8 cellular contexts compared by ENCODE assay signal in genomic region chr3:13229291-13229949, GRCh38.
DNase-seq lines count a peak whose midpoint lies in the region; ATAC-seq, FAIRE-seq and TF ChIP-seq lines count a peak whose summit lies in the region.

No MANE protein-coding gene starts in this region.

- no peak overlapping the region for H3K4me3 Mint-ChIP-seq in activated CD4-positive, alpha-beta T cell treated with anti-CD3 and anti-CD28 coated beads, Interleukin-2, amount 10 ng/mL, durations not matched to agents 7 days and 5 days
- H3K4me3 Mint-ChIP-seq in activated T-cell treated with anti-CD3 and anti-CD28 coated beads, Interleukin-2, amount 50 U/mL, for 24 hours, result no peak overlapping the region

- H3K4me1 ChIP-seq in MM.1S (ENCODE audit: low read length) (no peaks in the 10 kb centered on the region), small intestine (ENCODE audit: control insufficient read depth in 2 of 2, insufficient read depth in 1 of 2, low read depth in 1 of 2, low read length in 1 of 2) (no peaks in the 10 kb centered on the region)

- no peak overlapping the region for H3K27ac Mint-ChIP-seq in activated CD4-positive, alpha-beta T cell treated with anti-CD3 and anti-CD28 coated beads, Interleukin-2, amount 10 ng/mL, durations not matched to agents 7 days and 5 days
- no peak overlapping the region for H3K27ac Mint-ChIP-seq in activated T-cell treated with anti-CD3 and anti-CD28 coated beads, Interleukin-2, amount 50 U/mL, for 24 hours

- H3K4me3 ChIP-seq in MM.1S (ENCODE audit: low read length), result no peak overlapping the region
- H3K4me3 ChIP-seq in brain microvascular endothelial cell (ENCODE audit: low read depth, low read length), result no peak overlapping the region
- H3K4me3 ChIP-seq in small intestine (ENCODE audit: low read depth in 1 of 2, low read length in 2 of 2), result no peak overlapping the region

- no peaks in the 10 kb centered on the region for H3K36me3 Mint-ChIP-seq in activated CD4-positive, alpha-beta T cell treated with anti-CD3 and anti-CD28 coated beads, Interleukin-2, amount 10 ng/mL, durations not matched to agents 7 days and 5 days (ENCODE audit: low read depth)
- no peaks in the 10 kb centered on the region for H3K36me3 Mint-ChIP-seq in activated T-cell treated with anti-CD3 and anti-CD28 coated beads, Interleukin-2, amount 50 U/mL, for 24 hours (ENCODE audit: low read depth)

- H4K20me1 ChIP-seq in MM.1S (ENCODE audit: insufficient read depth, low read length), result no peaks in the 10 kb centered on the region

- H3K36me3 ChIP-seq in MM.1S (replicated peaks; ENCODE audit: insufficient read depth, low read length) (no peaks in the 10 kb centered on the region), brain microvascular endothelial cell (replicated peaks) (no peaks in the 10 kb centered on the region), small intestine (ENCODE audit: control insufficient read depth in 2 of 2, insufficient read depth in 2 of 2, low read length in 2 of 2) (no peaks in the 10 kb centered on the region)

- FAIRE-seq in small intestine (lab: Jason Lieb, UNC), result no peak

- POLR2A ChIA-PET in activated CD4-positive, alpha-beta T cell treated with anti-CD3 and anti-CD28 coated beads, Interleukin-2, amount 10 ng/mL, durations not matched to agents 7 days and 5 days (lab: Charles Lee), result no interaction called here

- peaks cover 22% of the 10 kb centered on the region for H3K27me3 Mint-ChIP-seq in activated CD4-positive, alpha-beta T cell treated with anti-CD3 and anti-CD28 coated beads, Interleukin-2, amount 10 ng/mL, durations not matched to agents 7 days and 5 days
- peaks cover 2% of the 10 kb centered on the region for H3K27me3 Mint-ChIP-seq in activated T-cell treated with anti-CD3 and anti-CD28 coated beads, Interleukin-2, amount 50 U/mL, for 24 hours

- no peaks in the 10 kb centered on the region for H3K9me3 ChIP-seq in MM.1S (replicated peaks; ENCODE audit: insufficient read depth, low read length)
- no peaks in the 10 kb centered on the region for H3K9me3 ChIP-seq in small intestine (ENCODE audit: control insufficient read depth, low read depth)

- no peak for ATAC-seq in HG02870 (IDR thresholded peaks at IDR 0.05; ENCODE audit: unreplicated experiment)

- peaks cover 14% of the 10 kb centered on the region for H3K4me1 Mint-ChIP-seq in activated CD4-positive, alpha-beta T cell treated with anti-CD3 and anti-CD28 coated beads, Interleukin-2, amount 10 ng/mL, durations not matched to agents 7 days and 5 days
- H3K4me1 Mint-ChIP-seq in activated T-cell treated with anti-CD3 and anti-CD28 coated beads, Interleukin-2, amount 50 U/mL, for 24 hours (ENCODE audit: low read depth), result peaks cover 9% of the 10 kb centered on the region

- no peaks in the 10 kb centered on the region for H3K9me2 ChIP-seq in MM.1S (replicated peaks; ENCODE audit: insufficient read depth, low read length)

- H3F3A ChIP-seq in MM.1S (ENCODE audit: insufficient read depth, low read length), result no peaks in the 10 kb centered on the region

- peak; percentile 29 for DNase-seq in activated CD4-positive, alpha-beta T cell treated with anti-CD3 and anti-CD28 coated beads, Interleukin-2, amount 10 ng/mL, durations not matched to agents 7 days and 5 days
- no peak for DNase-seq in activated CD4-positive, alpha-beta T cell treated with anti-CD3 and anti-CD28 coated beads, Interleukin-2, amount 50 U/mL, for 4 hours
- DNase-seq in MM.1S (peak; percentile 32), brain microvascular endothelial cell (peak; percentile 3), small intestine (peak; percentile 14)
- DNase-seq in stimulated activated CD4-positive, alpha-beta T cell treated with anti-CD3 and anti-CD28 coated beads, Interleukin-2, amount 100 ng/mL, for 48 hours, result no peak
- no peak for DNase-seq in activated T-cell treated with anti-CD3 and anti-CD28 coated beads, Interleukin-2, amount 50 U/mL, for 24 hours

- H3K9me3 Mint-ChIP-seq in activated CD4-positive, alpha-beta T cell treated with anti-CD3 and anti-CD28 coated beads, Interleukin-2, amount 10 ng/mL, durations not matched to agents 7 days and 5 days, result no peaks in the 10 kb centered on the region
- no peaks in the 10 kb centered on the region for H3K9me3 Mint-ChIP-seq in activated T-cell treated with anti-CD3 and anti-CD28 coated beads, Interleukin-2, amount 50 U/mL, for 24 hours

- 32 to 55% (median 43%) methylated on average over 8 of the region's 8 CpGs for WGBS in small intestine, 3 donors

- no peak overlapping the region for H3K27ac ChIP-seq in MM.1S (ENCODE audit: low read length)
- H3K27ac ChIP-seq in brain microvascular endothelial cell, result no peak overlapping the region
- no peak overlapping the region for H3K27ac ChIP-seq in small intestine (ENCODE audit: low read depth in 1 of 2, low read length in 1 of 2)

- no peaks in the 10 kb centered on the region for H3K27me3 ChIP-seq in MM.1S (replicated peaks; ENCODE audit: insufficient read depth, low read length)
- peaks cover 4% of the 10 kb centered on the region for H3K27me3 ChIP-seq in brain microvascular endothelial cell (replicated peaks)
- H3K27me3 ChIP-seq in small intestine (ENCODE audit: control insufficient read depth in 2 of 2, insufficient read depth in 2 of 2, low read length in 2 of 2), result peaks cover 0 to 3% of the 10 kb centered on the region in 2 donors

- no peaks in the 10 kb centered on the region for H3K79me2 ChIP-seq in MM.1S (ENCODE audit: low read length)

- CTCF ChIA-PET in activated CD4-positive, alpha-beta T cell treated with anti-CD3 and anti-CD28 coated beads, Interleukin-2, amount 10 ng/mL, durations not matched to agents 7 days and 5 days (lab: Charles Lee), result interaction anchor here (1.2 to 2.0 kb wide), 3 partner anchors 9 to 234 kb away, joined by 3 to 5 read pairs (median 3); no protein-coding TSS in a partner anchor

- H3K4me2 ChIP-seq in MM.1S (ENCODE audit: low read depth, low read length), result no peak overlapping the region

- no peak overlapping the region for H3K9ac ChIP-seq in MM.1S (ENCODE audit: low read length)

- TF ChIP-seq CTCF in MM.1S (IDR thresholded peaks at IDR 0.05; ENCODE audit: low read length), result peak; percentile 40
- TF ChIP-seq CTCF in brain microvascular endothelial cell (IDR thresholded peaks at IDR 0.05; ENCODE audit: low read depth, low read length, missing control alignments), result peak; percentile 63

- no peak overlapping the region for H2AFZ ChIP-seq in MM.1S (ENCODE audit: low read length)

- in situ Hi-C loops in brain microvascular endothelial cell (cut with HindIII; ENCODE audit: low pct_ligation_motif_present, low sequenced_read_pairs), result no loop called here

Comparison
In these comparisons a context has a peak if more than half of its experiments do, and no peak if none do; other contexts are left out.
1. DNase-seq: peak in activated CD4-positive, alpha-beta T cell treated with anti-CD3 and anti-CD28 coated beads, Interleukin-2, amount 10 ng/mL, durations not matched to agents 7 days and 5 days (single experiment), MM.1S (single experiment), brain microvascular endothelial cell (single experiment) and small intestine (single experiment); none in activated CD4-positive, alpha-beta T cell treated with anti-CD3 and anti-CD28 coated beads, Interleukin-2, amount 50 U/mL, for 4 hours (0 of 2), stimulated activated CD4-positive, alpha-beta T cell treated with anti-CD3 and anti-CD28 coated beads, Interleukin-2, amount 100 ng/mL, for 48 hours (0 of 2) and activated T-cell treated with anti-CD3 and anti-CD28 coated beads, Interleukin-2, amount 50 U/mL, for 24 hours (single experiment).